Comparison of ENCODE assay signal across 8 cellular contexts in the genomic region with DNA sequence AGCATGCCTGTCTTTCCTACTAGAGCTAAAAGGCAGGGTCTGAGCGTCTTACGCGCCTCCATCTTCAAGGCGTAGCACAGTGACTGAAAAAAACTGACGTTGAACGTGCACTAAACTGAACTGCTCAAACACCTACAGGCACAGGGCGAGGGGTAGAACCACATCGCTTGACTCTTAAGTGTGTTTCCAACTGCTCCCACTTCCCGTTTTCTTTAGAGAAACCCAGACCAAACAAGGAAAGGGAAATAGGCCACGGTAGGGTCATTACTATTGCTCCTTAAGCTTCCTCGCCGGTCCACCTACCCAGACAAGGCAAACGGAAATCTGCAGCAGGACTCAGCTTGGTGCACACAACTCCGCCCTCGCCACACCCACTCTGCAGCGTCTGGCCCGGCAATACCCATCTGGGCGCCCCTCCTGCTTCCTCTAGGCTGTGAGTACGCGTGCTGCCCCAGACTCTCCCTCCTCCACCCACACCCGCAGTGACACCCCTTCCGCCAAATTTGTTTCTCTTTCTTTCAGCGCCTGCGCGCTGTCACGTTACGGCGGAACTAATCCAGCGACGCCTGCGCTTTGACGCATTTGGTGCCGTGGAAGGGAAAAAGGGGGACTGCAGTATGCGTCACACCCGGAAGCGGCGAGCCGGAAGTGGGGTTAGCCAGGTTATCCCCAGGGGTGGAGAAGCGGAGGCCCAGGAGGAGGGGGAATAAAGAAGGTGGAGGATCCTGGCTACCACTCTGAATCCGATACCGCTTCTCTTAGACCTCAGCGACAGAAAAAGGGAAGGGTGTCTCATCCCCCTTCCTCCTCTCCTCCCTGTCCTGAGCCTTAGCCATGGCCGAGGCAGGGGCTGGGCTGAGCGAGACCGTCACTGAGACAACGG.
DNase-seq lines count a peak whose midpoint lies in the region; ATAC-seq and TF ChIP-seq lines count a peak whose summit lies in the region.

A gene with protein sequence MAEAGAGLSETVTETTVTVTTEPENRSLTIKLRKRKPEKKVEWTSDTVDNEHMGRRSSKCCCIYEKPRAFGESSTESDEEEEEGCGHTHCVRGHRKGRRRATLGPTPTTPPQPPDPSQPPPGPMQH (plus strand): TSS at position 622 of the 883 bp plus-strand sequence. CDS start 213 bp downstream, at position 835.

- H3K27me3 ChIP-seq in GM06990 (replicated peaks; ENCODE audit: control insufficient read depth, insufficient read depth, low read length) = no peaks in the 10 kb centered on the region

- no peaks in the 10 kb centered on the region for H3K9me3 Mint-ChIP-seq in activated naive CD4-positive, alpha-beta T cell treated with anti-CD3 and anti-CD28 coated beads, Interleukin-2, amount 50 U/mL, for 24 hours

- H3K4me3 Mint-ChIP-seq in activated naive CD4-positive, alpha-beta T cell treated with anti-CD3 and anti-CD28 coated beads, Interleukin-2, amount 50 U/mL, for 24 hours = peak within 1 kb of the TSS; percentile 94

- H3K4me3 ChIP-seq in GM06990 (replicated peaks; ENCODE audit: low read depth, low read length) = peak within 1 kb of the TSS; percentile 87

- ATAC-seq in HG02588 (IDR thresholded peaks at IDR 0.05; ENCODE audit: unreplicated experiment) (peak; percentile 94), SK-N-SH treated with all-trans-retinoic acid at 6 μM for 48 hours (peak; percentile 99)

- no peak for TF ChIP-seq CTCF in GM06990 (IDR thresholded peaks at IDR 0.05; ENCODE audit: insufficient read depth, low read length, poor library complexity, severe bottlenecking)

- peaks cover 14% of the 10 kb centered on the region for H3K27me3 Mint-ChIP-seq in activated naive CD4-positive, alpha-beta T cell treated with anti-CD3 and anti-CD28 coated beads, Interleukin-2, amount 50 U/mL, for 24 hours

- peaks cover 66% of the 10 kb centered on the region for H3K4me1 Mint-ChIP-seq in activated naive CD4-positive, alpha-beta T cell treated with anti-CD3 and anti-CD28 coated beads, Interleukin-2, amount 50 U/mL, for 24 hours

- H3K27ac Mint-ChIP-seq in activated naive CD4-positive, alpha-beta T cell treated with anti-CD3 and anti-CD28 coated beads, Interleukin-2, amount 50 U/mL, for 24 hours = peak within 1 kb of the TSS; percentile 98

- peaks cover 2% of the 10 kb centered on the region; the same call in 1 of the 2 replicates for H3K36me3 ChIP-seq in GM06990 (ENCODE audit: control insufficient read depth, insufficient read depth, low read length)

- peaks cover 39% of the 10 kb centered on the region for H3K36me3 Mint-ChIP-seq in activated naive CD4-positive, alpha-beta T cell treated with anti-CD3 and anti-CD28 coated beads, Interleukin-2, amount 50 U/mL, for 24 hours

- DNase-seq in GM06990 (ENCODE audit: extremely low read depth, insufficient read length) (peak; percentile 97), NCI-H1092 (lab: John Stamatoyannopoulos, UW) (peak; percentile 95), germinal center (ENCODE audit: low spot score) (peak; percentile 95), non-pigmented ciliary epithelial cell (ENCODE audit: low read depth) (peak; percentile 97), superior temporal gyrus (ENCODE audit: extremely low spot score) (peak; percentile 100)

TF ChIP-seq in SK-N-SH treated with all-trans-retinoic acid at 6 μM for 48 hours, 23 proteins besides CTCF, POLR2A, EP300 and RAD21:
- TF ChIP-seq, protein P1, sequence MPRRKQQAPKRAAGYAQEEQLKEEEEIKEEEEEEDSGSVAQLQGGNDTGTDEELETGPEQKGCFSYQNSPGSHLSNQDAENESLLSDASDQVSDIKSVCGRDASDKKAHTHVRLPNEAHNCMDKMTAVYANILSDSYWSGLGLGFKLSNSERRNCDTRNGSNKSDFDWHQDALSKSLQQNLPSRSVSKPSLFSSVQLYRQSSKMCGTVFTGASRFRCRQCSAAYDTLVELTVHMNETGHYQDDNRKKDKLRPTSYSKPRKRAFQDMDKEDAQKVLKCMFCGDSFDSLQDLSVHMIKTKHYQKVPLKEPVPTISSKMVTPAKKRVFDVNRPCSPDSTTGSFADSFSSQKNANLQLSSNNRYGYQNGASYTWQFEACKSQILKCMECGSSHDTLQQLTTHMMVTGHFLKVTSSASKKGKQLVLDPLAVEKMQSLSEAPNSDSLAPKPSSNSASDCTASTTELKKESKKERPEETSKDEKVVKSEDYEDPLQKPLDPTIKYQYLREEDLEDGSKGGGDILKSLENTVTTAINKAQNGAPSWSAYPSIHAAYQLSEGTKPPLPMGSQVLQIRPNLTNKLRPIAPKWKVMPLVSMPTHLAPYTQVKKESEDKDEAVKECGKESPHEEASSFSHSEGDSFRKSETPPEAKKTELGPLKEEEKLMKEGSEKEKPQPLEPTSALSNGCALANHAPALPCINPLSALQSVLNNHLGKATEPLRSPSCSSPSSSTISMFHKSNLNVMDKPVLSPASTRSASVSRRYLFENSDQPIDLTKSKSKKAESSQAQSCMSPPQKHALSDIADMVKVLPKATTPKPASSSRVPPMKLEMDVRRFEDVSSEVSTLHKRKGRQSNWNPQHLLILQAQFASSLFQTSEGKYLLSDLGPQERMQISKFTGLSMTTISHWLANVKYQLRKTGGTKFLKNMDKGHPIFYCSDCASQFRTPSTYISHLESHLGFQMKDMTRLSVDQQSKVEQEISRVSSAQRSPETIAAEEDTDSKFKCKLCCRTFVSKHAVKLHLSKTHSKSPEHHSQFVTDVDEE (CRISPR knock-in tag; IDR thresholded peaks at IDR 0.05) = no peak
- peak; percentile 26; the same call in 1 of the 2 replicates for TF ChIP-seq TCF4 (CRISPR knock-in tag; IDR thresholded peaks at IDR 0.05; ENCODE audit: borderline replicate concordance)

Comparison
In these comparisons a context has a peak if more than half of its experiments do, and no peak if none do; other contexts are left out.
1. Peak in every context shown above with its lines: DNase-seq, ATAC-seq and H3K4me3 ChIP-seq.